In the genomic region with DNA sequence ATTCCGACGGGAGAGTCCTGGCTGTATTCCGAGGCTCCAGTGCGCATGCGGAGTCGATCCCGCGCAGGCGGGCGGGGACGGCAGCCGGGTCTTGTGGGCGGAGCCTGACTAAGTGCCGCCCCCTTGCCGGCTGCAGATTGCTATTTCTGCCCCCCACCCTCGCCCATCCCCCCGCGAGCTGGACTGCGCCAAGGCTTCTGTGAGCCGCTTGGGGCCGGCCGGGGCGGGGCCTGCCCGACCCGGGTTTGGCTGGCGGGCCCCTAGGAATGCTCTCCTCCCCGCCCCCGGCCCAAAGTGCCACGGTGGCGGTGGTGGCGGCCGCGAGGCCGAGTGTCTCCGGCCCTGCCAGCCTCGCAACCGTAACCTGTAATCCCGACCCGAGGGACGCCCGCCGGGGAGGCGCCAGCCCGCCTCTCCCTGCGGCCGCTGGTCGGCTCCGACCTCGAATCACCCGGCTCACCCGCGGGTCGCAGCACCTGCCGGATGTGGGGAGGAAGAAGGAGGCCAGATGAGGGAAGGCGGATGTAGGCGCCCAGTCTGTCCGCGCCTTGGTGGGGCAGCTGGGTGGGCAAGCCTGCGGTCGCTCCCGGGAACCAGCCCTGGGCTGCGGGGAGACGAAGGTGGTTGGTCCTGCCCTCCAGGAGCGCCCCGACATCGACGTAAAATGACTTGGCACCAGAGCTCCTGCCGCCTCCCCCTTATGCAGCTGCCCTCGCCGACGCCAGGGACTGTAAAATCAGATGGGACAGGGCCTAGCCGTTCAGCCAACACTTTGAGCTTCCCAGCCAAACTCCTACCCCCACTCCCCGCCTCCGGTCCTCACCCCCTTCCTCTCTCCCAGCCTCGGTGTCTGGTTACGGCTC, we compare ENCODE assay signal across 8 cellular contexts. TPM values are rescaled to one million over a fixed set of nuclear protein-coding genes. Genes with fewer than 3 reads are reported as not detected.
DNase-seq lines count a peak whose midpoint lies in the region; ATAC-seq, FAIRE-seq and TF ChIP-seq lines count a peak whose summit lies in the region.

No MANE protein-coding gene starts in this region.

- H3K4me3 Mint-ChIP-seq in activated naive CD8-positive, alpha-beta T cell treated with anti-CD3 and anti-CD28 coated beads, Interleukin-2, amount 50 U/mL, for 24 hours: peak overlapping the region; percentile 84
- peak overlapping the region; percentile 96 for H3K4me3 Mint-ChIP-seq in progenitor cell of endocrine pancreas (ENCODE audit: low read depth)

- no peak for FAIRE-seq in H54 (lab: Jason Lieb, UNC)

- H3K4me1 ChIP-seq in Loucy (ENCODE audit: insufficient read depth, low read length, poor library complexity, severe bottlenecking): peaks cover 54% of the 10 kb centered on the region
- peaks cover 19% of the 10 kb centered on the region for H3K4me1 ChIP-seq in SJCRH30
- H3K4me1 ChIP-seq in heart right ventricle: peaks cover 13 to 61% (median 52%) of the 10 kb centered on the region in 9 donors
- peaks cover 0 to 9% of the 10 kb centered on the region in 2 donors for H3K4me1 ChIP-seq in uterus

- peaks cover 31% of the 10 kb centered on the region for H3K27me3 Mint-ChIP-seq in activated naive CD8-positive, alpha-beta T cell treated with anti-CD3 and anti-CD28 coated beads, Interleukin-2, amount 50 U/mL, for 24 hours
- peaks cover 38% of the 10 kb centered on the region for H3K27me3 Mint-ChIP-seq in progenitor cell of endocrine pancreas

- TF ChIP-seq POLR2A in H54 (IDR thresholded peaks at IDR 0.05; ENCODE audit: low read depth, low read length) (peak; percentile 57), uterus (IDR thresholded peaks at IDR 0.05) (peak in 1 of 2 donors; percentile 35)

- peaks cover 14% of the 10 kb centered on the region for H4K20me1 ChIP-seq in Loucy (ENCODE audit: insufficient read depth, low read length, poor library complexity, severe bottlenecking)

- H3K9me3 ChIP-seq in Loucy (ENCODE audit: insufficient read depth, low read depth, low read length) (no peaks in the 10 kb centered on the region), SJCRH30 (replicated peaks) (no peaks in the 10 kb centered on the region), heart right ventricle (no peaks in the 10 kb centered on the region), uterus (no peaks in the 10 kb centered on the region)

- H3K36me3 Mint-ChIP-seq in activated naive CD8-positive, alpha-beta T cell treated with anti-CD3 and anti-CD28 coated beads, Interleukin-2, amount 50 U/mL, for 24 hours (ENCODE audit: low read depth): no peaks in the 10 kb centered on the region
- no peaks in the 10 kb centered on the region for H3K36me3 Mint-ChIP-seq in progenitor cell of endocrine pancreas (ENCODE audit: insufficient read depth)

- no peaks in the 10 kb centered on the region for H3K9me3 Mint-ChIP-seq in activated naive CD8-positive, alpha-beta T cell treated with anti-CD3 and anti-CD28 coated beads, Interleukin-2, amount 50 U/mL, for 24 hours
- H3K9me3 Mint-ChIP-seq in progenitor cell of endocrine pancreas (ENCODE audit: low read depth): no peaks in the 10 kb centered on the region

- WGBS in heart right ventricle, 2 donors: 2% methylated on average over 71 to 76 of the region's 76 CpGs

- intact Hi-C loops in heart right ventricle (cut with DNase I) (loop anchor here in 5 of 10 donors (2.0 to 10.0 kb wide), 5 partner anchors 18 to 81 kb away; partner anchors contain the start of gene LZTS2 (in 2 of the 5)), uterus (cut with DNase I; ENCODE audit: low total_unique reads) (no loop called here)

- DNase-seq in GM06990 (ENCODE audit: extremely low read depth, insufficient read length): peak; percentile 93
- DNase-seq in H54 (ENCODE audit: insufficient read length, low spot score): peak; percentile 97
- DNase-seq in SJCRH30: peak; percentile 99 to 100
- peak; percentile 95 for DNase-seq in activated naive CD8-positive, alpha-beta T cell treated with anti-CD3 and anti-CD28 coated beads, Interleukin-2, amount 50 U/mL, for 24 hours
- DNase-seq in heart right ventricle: peak; percentile 97 to 98
- peak; percentile 91 for DNase-seq in progenitor cell of endocrine pancreas (ENCODE audit: low spot score, unreplicated experiment)
- peak; percentile 92 to 94 for DNase-seq in uterus

- peak overlapping the region; percentile 98 for H2AFZ ChIP-seq in Loucy (ENCODE audit: low read length)

- no peaks in the 10 kb centered on the region for H3K27me3 ChIP-seq in GM06990 (replicated peaks; ENCODE audit: control insufficient read depth, insufficient read depth, low read length)
- H3K27me3 ChIP-seq in Loucy (ENCODE audit: insufficient read depth, low read length, poor library complexity, severe bottlenecking): no peaks in the 10 kb centered on the region
- no peaks in the 10 kb centered on the region for H3K27me3 ChIP-seq in SJCRH30
- peaks cover 0 to 47% (median 0%) of the 10 kb centered on the region in 7 donors for H3K27me3 ChIP-seq in heart right ventricle
- H3K27me3 ChIP-seq in uterus: no peaks in the 10 kb centered on the region

- H3K9ac ChIP-seq in Loucy (ENCODE audit: low read depth, low read length, poor library complexity, severe bottlenecking): peak overlapping the region; percentile 97

- TF ChIP-seq CTCF in GM06990 (IDR thresholded peaks at IDR 0.05; ENCODE audit: insufficient read depth, low read length, poor library complexity, severe bottlenecking) (no peak), Loucy (conservative IDR thresholded peaks at IDR 0.05; ENCODE audit: low read length) (no peak), heart right ventricle (IDR thresholded peaks at IDR 0.05) (peak in 1 of 9 donors; percentile 8), progenitor cell of endocrine pancreas (IDR thresholded peaks at IDR 0.05; ENCODE audit: unreplicated experiment) (no peak), uterus (IDR thresholded peaks at IDR 0.05) (peak in 2 of 4 experiments; percentile 10 to 21)

- peak; percentile 65 for ATAC-seq in activated naive CD8-positive, alpha-beta T cell treated with anti-CD3 and anti-CD28 coated beads, Interleukin-2, amount 50 U/mL, for 24 hours
- peak; percentile 86 to 94 (median 91) for ATAC-seq in heart right ventricle

- H3K79me2 ChIP-seq in Loucy (ENCODE audit: insufficient read depth, low read length): peaks cover 69% of the 10 kb centered on the region

- H3K9me2 ChIP-seq in Loucy (replicated peaks; ENCODE audit: low read depth, low read length): no peaks in the 10 kb centered on the region

- peak overlapping the region; percentile 98 for H3K27ac Mint-ChIP-seq in activated naive CD8-positive, alpha-beta T cell treated with anti-CD3 and anti-CD28 coated beads, Interleukin-2, amount 50 U/mL, for 24 hours
- H3K27ac Mint-ChIP-seq in progenitor cell of endocrine pancreas: peak overlapping the region; percentile 97

- peak overlapping the region; percentile 96 for H3K4me2 ChIP-seq in Loucy (ENCODE audit: low read depth, low read length, poor library complexity, severe bottlenecking)

- H3K4me3 ChIP-seq in GM06990 (replicated peaks; ENCODE audit: low read depth, low read length) (peak overlapping the region; percentile 81), Loucy (ENCODE audit: low read length, poor library complexity, severe bottlenecking) (peak overlapping the region; percentile 93), SJCRH30 (peak overlapping the region; percentile 95), heart right ventricle (peak overlapping the region; percentile 52 to 90 (median 76)), uterus (peak overlapping the region; percentile 66 to 87)

- H3K36me3 ChIP-seq in GM06990 (ENCODE audit: control insufficient read depth, insufficient read depth, low read length) (peaks cover 2% of the 10 kb centered on the region), Loucy (ENCODE audit: insufficient read depth, low read length) (no peaks in the 10 kb centered on the region), SJCRH30 (no peaks in the 10 kb centered on the region), heart right ventricle (no peaks in the 10 kb centered on the region), uterus (no peaks in the 10 kb centered on the region)

- H3K4me1 Mint-ChIP-seq in activated naive CD8-positive, alpha-beta T cell treated with anti-CD3 and anti-CD28 coated beads, Interleukin-2, amount 50 U/mL, for 24 hours: peaks cover 34% of the 10 kb centered on the region
- peaks cover 16% of the 10 kb centered on the region for H3K4me1 Mint-ChIP-seq in progenitor cell of endocrine pancreas (ENCODE audit: low read depth)

- peaks cover 7% of the 10 kb centered on the region; the same call in 1 of the 2 replicates for H3F3A ChIP-seq in Loucy (ENCODE audit: low read depth)

- H3K27ac ChIP-seq in SJCRH30: peak overlapping the region; percentile 99
- peak overlapping the region; percentile 92 to 99 (median 98) for H3K27ac ChIP-seq in heart right ventricle
- peak overlapping the region; percentile 91 to 98 for H3K27ac ChIP-seq in uterus

RNA-seq across cellular contexts. Expression of gene KAZALD1, which starts 0.6 kb away (rescaled TPM):
- total RNA-seq in SJCRH30 (2014; rRNA removed; shearing (Covaris generic)): 55.7 and 58.1 TPM in 2 replicates
- 10 to 100 TPM in 4 of 10 donors, 1 to 10 TPM in 6; 3.3 to 13.1 (median 8.5) TPM for total RNA-seq in heart right ventricle
- polyA plus RNA-seq in heart right ventricle: 10 to 100 TPM; 12.2 to 16.5 TPM
- 1.3 and 2.0 TPM in 2 replicates for total RNA-seq in progenitor cell of endocrine pancreas
- 10 to 100 TPM in 1 of 4 donors, 1 to 10 TPM in 1, under 1 TPM in 1, not detected in 1; 0.26 to 34.6 (median 6.3) TPM for total RNA-seq in uterus

RNA-seq across cellular contexts. Expression of gene SFXN3, which starts 30.1 kb away (rescaled TPM):
- total RNA-seq in SJCRH30 (2014; rRNA removed; shearing (Covaris generic)): 14.3 and 15.3 TPM in 2 replicates
- 10 to 100 TPM in 9 of 10 donors, 1 to 10 TPM in 1; 8.4 to 25.7 (median 14.2) TPM for total RNA-seq in heart right ventricle
- polyA plus RNA-seq in heart right ventricle: 10 to 100 TPM; 16.6 to 23.6 TPM
- total RNA-seq in progenitor cell of endocrine pancreas: 4.4 and 6.1 TPM in 2 replicates
- 100 to 1,000 TPM in 1 of 4 donors, 10 to 100 TPM in 3; 34.6 to 161 (median 58.1) TPM for total RNA-seq in uterus

RNA-seq across cellular contexts. Expression of gene PDZD7, which starts 30.3 kb away (rescaled TPM):
- total RNA-seq in SJCRH30 (2014; rRNA removed; shearing (Covaris generic)): 0.25 and 0.89 TPM in 2 replicates
- total RNA-seq in heart right ventricle (under 1 TPM in 9 of 10 donors, not detected in 1; 0.17 to 0.60 (median 0.22) TPM), progenitor cell of endocrine pancreas (0.29 and 0.84 TPM in 2 replicates), uterus (1 to 10 TPM in 1 of 4 donors, under 1 TPM in 2, not detected in 1; under 0.01 to 1.3 (median 0.61) TPM)
- under 1 TPM; 0.13 to 0.66 TPM for polyA plus RNA-seq in heart right ventricle

Comparison
In these comparisons a context has a peak if more than half of its experiments do, and no peak if none do; other contexts are left out.
1. Peak in every context shown above with its lines: DNase-seq, ATAC-seq, H3K4me3 ChIP-seq and H3K27ac ChIP-seq.